In the genomic region with DNA sequence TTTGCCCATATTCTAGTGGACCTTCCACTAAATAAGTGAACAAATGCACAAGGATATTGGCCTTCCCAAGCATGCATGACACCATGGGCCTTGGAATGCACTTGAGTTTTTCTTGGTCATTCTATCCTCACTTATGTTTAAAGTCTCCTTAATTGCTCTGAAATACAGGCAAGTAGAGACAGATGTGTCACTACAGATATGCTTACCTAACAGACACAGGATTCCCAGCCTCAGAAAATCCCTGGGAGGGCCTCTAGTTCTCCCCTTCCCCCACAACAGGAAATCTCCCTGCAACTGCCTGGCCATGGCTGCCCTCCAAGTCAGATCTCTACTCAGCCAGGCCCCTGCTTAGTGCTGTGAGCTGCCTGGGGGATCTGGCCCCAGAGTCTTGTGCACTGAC, we compare ENCODE assay signal across 20 cellular contexts.
DNase-seq lines count a peak whose midpoint lies in the region; ATAC-seq and TF ChIP-seq lines count a peak whose summit lies in the region.
"Had no signal": no experiment of that assay in that cellular context is flagged by ENCODE, and none has a peak within 500 bp of the region (broad histone marks: within the 10 kb centered on the region; RNA-seq: fewer than 3 reads in every experiment).

No MANE protein-coding gene starts in this region.

- DNase-seq in GM04504 (ENCODE audit: low read depth) (peak; percentile 23), NCI-H524 treated with DMSO at 0.1 percent for 48 hours (lab: John Stamatoyannopoulos, UW) (peak; percentile 50), epithelial cell of esophagus (ENCODE audit: low read depth) (peak; percentile 50), neuronal stem cell (ENCODE audit: low spot score) (no peak), amygdala (lab: John Stamatoyannopoulos, UW) (no peak), epidermal melanocyte (ENCODE audit: insufficient read length, low spot score) (no peak), glutamatergic neuron (no peak)
- DNase-seq: activated CD8-positive, alpha-beta T cell treated with anti-CD3 and anti-CD28 coated beads for 36 hours; body of pancreas; CD4-positive, CD25-positive, alpha-beta regulatory T cell; GF-D8; NCI-H1694 treated with DMSO at 0.1 percent for 48 hours; NK-92 treated with Interleukin-12 subunit alpha and Interleukin-12 subunit beta, amount 100 ng/mL, for 24 hours; stimulated activated CD4-positive, alpha-beta T cell treated with anti-CD3 and anti-CD28 coated beads, Interleukin-4, amount 100 ng/mL, for 1 hour had no signal

- H3K14ac ChIP-seq in neuronal stem cell (ENCODE audit: low read length), result no peak overlapping the region

- H3K4ac ChIP-seq in neuronal stem cell (ENCODE audit: low read length), result no peak overlapping the region

- no peak overlapping the region for H3K18ac ChIP-seq in neuronal stem cell (ENCODE audit: low read length)

- H3K4me3 ChIP-seq in epithelial cell of esophagus (ENCODE audit: low read length), result no peak overlapping the region
- no peak overlapping the region for H3K4me3 ChIP-seq in neuronal stem cell (ENCODE audit: low read length in 2 of 2)
- H3K4me3 ChIP-seq: body of pancreas, gastroesophageal sphincter, GM23338, right atrium auricular region had no signal

- peaks cover 0 to 2% of the 10 kb centered on the region in 2 donors for H3K4me1 ChIP-seq in neuronal stem cell (ENCODE audit: control insufficient read depth in 2 of 2, insufficient read depth in 1 of 2, low read depth in 1 of 2, low read length in 2 of 2)
- H3K4me1 ChIP-seq: body of pancreas, gastroesophageal sphincter, right atrium auricular region had no signal

- H3K27ac Mint-ChIP-seq in glutamatergic neuron (ENCODE audit: unreplicated experiment), result no peak overlapping the region
- H3K27ac Mint-ChIP-seq: activated CD8-positive, alpha-beta T cell treated with anti-CD3 and anti-CD28 coated beads for 36 hours; activated T-helper 2 cell treated with anti-CD3 and anti-CD28 coated beads, Interferon-gamma antibody, Interleukin-2, Interleukin-4, amounts not matched to agents 10 μg/mL and 5 μg/mL and 100 μg/mL, durations not matched to agents 14 hours and 24 hours and 36 hours; CD4-positive, CD25-positive, alpha-beta regulatory T cell; GM23338 had no signal

- TF ChIP-seq CTCF in epithelial cell of esophagus (IDR thresholded peaks at IDR 0.05; ENCODE audit: insufficient read depth, low read depth, low read length, missing control alignments) (no peak), glutamatergic neuron (IDR thresholded peaks at IDR 0.05; ENCODE audit: partially characterized antibody, unreplicated experiment) (no peak)

- H3K36me3 ChIP-seq in neuronal stem cell (replicated peaks in 1 of 2; ENCODE audit: control insufficient read depth in 2 of 2, insufficient read depth in 2 of 2, low read length in 2 of 2), result no peaks in the 10 kb centered on the region
- H3K36me3 ChIP-seq: gastroesophageal sphincter, right atrium auricular region had no signal

- H3K9me3 ChIP-seq in neuronal stem cell (replicated peaks in 1 of 2; ENCODE audit: control insufficient read depth in 2 of 2, insufficient read depth in 1 of 2, low read depth in 1 of 2, low read length in 2 of 2), result no peaks in the 10 kb centered on the region
- H3K9me3 ChIP-seq: body of pancreas, gastroesophageal sphincter, right atrium auricular region had no signal

- ATAC-seq in GM18520 (IDR thresholded peaks at IDR 0.05; ENCODE audit: unreplicated experiment), result no peak
- ATAC-seq: activated CD8-positive, alpha-beta T cell treated with anti-CD3 and anti-CD28 coated beads for 36 hours; body of pancreas; gastroesophageal sphincter; GM23338 had no signal

- no peaks in the 10 kb centered on the region for H3K9me3 Mint-ChIP-seq in glutamatergic neuron (ENCODE audit: unreplicated experiment)
- H3K9me3 Mint-ChIP-seq: activated CD8-positive, alpha-beta T cell treated with anti-CD3 and anti-CD28 coated beads for 36 hours; activated T-helper 2 cell treated with anti-CD3 and anti-CD28 coated beads, Interferon-gamma antibody, Interleukin-2, Interleukin-4, amounts not matched to agents 10 μg/mL and 5 μg/mL and 100 μg/mL, durations not matched to agents 14 hours and 24 hours and 36 hours; CD4-positive, CD25-positive, alpha-beta regulatory T cell; GM23338; nephron had no signal

- no peak overlapping the region for H3K27ac ChIP-seq in neuronal stem cell (replicated peaks; ENCODE audit: low read length)
- H3K27ac ChIP-seq: body of pancreas, gastroesophageal sphincter, right atrium auricular region had no signal

- no peak overlapping the region for H3K4me3 Mint-ChIP-seq in glutamatergic neuron (ENCODE audit: unreplicated experiment)
- H3K4me3 Mint-ChIP-seq: activated CD8-positive, alpha-beta T cell treated with anti-CD3 and anti-CD28 coated beads for 36 hours; CD4-positive, CD25-positive, alpha-beta regulatory T cell; GM23338; nephron had no signal

- H2AK5ac ChIP-seq in neuronal stem cell (ENCODE audit: low read depth, low read length), result no peak overlapping the region

- no peak overlapping the region for H2BK15ac ChIP-seq in neuronal stem cell (ENCODE audit: low read length)

- no peaks in the 10 kb centered on the region for H3K36me3 Mint-ChIP-seq in glutamatergic neuron (ENCODE audit: unreplicated experiment)
- H3K36me3 Mint-ChIP-seq: CD4-positive, CD25-positive, alpha-beta regulatory T cell had no signal

- peak overlapping the region; percentile 60 for H2AFZ ChIP-seq in neuronal stem cell (ENCODE audit: low read length)
- H2AFZ ChIP-seq: GM23338 had no signal

- no peak overlapping the region for H3K23ac ChIP-seq in neuronal stem cell (ENCODE audit: low read depth, low read length, poor library complexity)

- no peaks in the 10 kb centered on the region for H3K27me3 ChIP-seq in neuronal stem cell (ENCODE audit: control insufficient read depth in 3 of 3, insufficient read depth in 3 of 3, low read depth in 1 of 3, low read length in 3 of 3)
- H3K27me3 ChIP-seq: body of pancreas, gastroesophageal sphincter, right atrium auricular region had no signal

- H2BK12ac ChIP-seq in neuronal stem cell (ENCODE audit: low read length), result no peak overlapping the region

- no peak overlapping the region for H4K8ac ChIP-seq in neuronal stem cell (ENCODE audit: low read depth, low read length)

- H3K9ac ChIP-seq in neuronal stem cell (ENCODE audit: low read depth, low read length, poor library complexity), result no peak overlapping the region

- H3K4me2 ChIP-seq in neuronal stem cell (ENCODE audit: insufficient read depth, low read length, poor library complexity, severe bottlenecking), result no peak overlapping the region
- H3K4me2 ChIP-seq: GM23338 had no signal

- peaks cover 3% of the 10 kb centered on the region for H3K27me3 Mint-ChIP-seq in glutamatergic neuron (ENCODE audit: unreplicated experiment)
- H3K27me3 Mint-ChIP-seq: CD4-positive, CD25-positive, alpha-beta regulatory T cell had no signal

- no peaks in the 10 kb centered on the region for H3K4me1 Mint-ChIP-seq in glutamatergic neuron (ENCODE audit: low read depth, unreplicated experiment)
- H3K4me1 Mint-ChIP-seq: CD4-positive, CD25-positive, alpha-beta regulatory T cell had no signal

- H3K79me1 ChIP-seq in neuronal stem cell (ENCODE audit: low read depth, low read length), result no peaks in the 10 kb centered on the region

- H2BK5ac ChIP-seq in neuronal stem cell (ENCODE audit: low read length), result no peak overlapping the region

- H2BK120ac ChIP-seq in neuronal stem cell (ENCODE audit: low read depth, low read length), result no peak overlapping the region

- no peak overlapping the region for H4K91ac ChIP-seq in neuronal stem cell (ENCODE audit: low read depth, low read length, poor library complexity)

Comparison
In these comparisons a context has a peak if more than half of its experiments do, and no peak if none do; other contexts are left out.
1. DNase-seq: peak in GM04504 (single experiment), NCI-H524 treated with DMSO at 0.1 percent for 48 hours (single experiment) and epithelial cell of esophagus (single experiment); none in neuronal stem cell (single experiment), amygdala (0 of 56), epidermal melanocyte (single experiment) and glutamatergic neuron (single experiment).